In the genomic region with DNA sequence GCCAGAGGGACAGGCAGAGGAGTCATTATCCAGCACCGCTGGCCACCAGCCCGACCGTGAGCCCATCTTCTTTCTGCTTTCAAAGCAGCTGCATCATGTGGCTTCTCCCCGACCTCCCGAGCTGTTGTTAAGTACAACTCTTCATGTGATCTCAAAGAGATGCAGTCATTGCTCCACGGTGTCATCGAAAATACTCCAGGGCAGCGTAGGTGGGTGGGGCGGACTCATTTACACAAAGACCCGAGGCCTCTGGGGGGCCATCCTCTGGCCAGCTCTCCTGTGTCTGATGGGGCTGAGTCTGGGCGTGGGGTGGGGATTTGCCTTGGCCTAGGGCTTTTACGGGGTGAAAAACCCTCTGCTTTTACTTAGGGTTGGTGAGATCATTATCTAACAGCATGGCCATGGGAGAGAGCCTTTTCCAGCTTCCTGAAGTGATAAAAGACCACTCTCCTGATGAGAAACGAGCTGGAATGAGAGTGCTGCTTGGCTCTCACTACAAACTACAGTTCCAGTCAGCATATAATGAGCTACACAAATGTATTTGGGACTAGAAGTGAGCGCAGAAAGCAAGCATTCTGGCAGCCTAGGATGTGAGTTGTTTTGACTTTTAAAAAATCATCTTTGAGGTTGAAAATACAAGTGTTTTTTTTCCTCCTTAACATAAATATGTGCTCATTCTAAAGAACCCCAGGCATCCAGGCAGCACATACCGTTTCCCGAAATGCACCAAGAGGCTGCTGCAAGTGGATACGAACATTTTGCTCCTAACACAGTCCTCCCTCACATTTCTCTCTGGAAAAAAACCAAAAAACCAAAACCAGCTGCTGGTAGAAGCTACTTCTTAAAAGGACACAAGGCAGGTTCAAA, we compare ENCODE assay signal across 2 cellular contexts.
TF ChIP-seq lines count a peak whose summit lies in the region.

No MANE protein-coding gene starts in this region.

TF ChIP-seq in SK-N-SH, 30 proteins besides CTCF, POLR2A, EP300 and RAD21 (continued from another document):
- TF ChIP-seq, protein P1, sequence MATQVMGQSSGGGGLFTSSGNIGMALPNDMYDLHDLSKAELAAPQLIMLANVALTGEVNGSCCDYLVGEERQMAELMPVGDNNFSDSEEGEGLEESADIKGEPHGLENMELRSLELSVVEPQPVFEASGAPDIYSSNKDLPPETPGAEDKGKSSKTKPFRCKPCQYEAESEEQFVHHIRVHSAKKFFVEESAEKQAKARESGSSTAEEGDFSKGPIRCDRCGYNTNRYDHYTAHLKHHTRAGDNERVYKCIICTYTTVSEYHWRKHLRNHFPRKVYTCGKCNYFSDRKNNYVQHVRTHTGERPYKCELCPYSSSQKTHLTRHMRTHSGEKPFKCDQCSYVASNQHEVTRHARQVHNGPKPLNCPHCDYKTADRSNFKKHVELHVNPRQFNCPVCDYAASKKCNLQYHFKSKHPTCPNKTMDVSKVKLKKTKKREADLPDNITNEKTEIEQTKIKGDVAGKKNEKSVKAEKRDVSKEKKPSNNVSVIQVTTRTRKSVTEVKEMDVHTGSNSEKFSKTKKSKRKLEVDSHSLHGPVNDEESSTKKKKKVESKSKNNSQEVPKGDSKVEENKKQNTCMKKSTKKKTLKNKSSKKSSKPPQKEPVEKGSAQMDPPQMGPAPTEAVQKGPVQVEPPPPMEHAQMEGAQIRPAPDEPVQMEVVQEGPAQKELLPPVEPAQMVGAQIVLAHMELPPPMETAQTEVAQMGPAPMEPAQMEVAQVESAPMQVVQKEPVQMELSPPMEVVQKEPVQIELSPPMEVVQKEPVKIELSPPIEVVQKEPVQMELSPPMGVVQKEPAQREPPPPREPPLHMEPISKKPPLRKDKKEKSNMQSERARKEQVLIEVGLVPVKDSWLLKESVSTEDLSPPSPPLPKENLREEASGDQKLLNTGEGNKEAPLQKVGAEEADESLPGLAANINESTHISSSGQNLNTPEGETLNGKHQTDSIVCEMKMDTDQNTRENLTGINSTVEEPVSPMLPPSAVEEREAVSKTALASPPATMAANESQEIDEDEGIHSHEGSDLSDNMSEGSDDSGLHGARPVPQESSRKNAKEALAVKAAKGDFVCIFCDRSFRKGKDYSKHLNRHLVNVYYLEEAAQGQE (IDR thresholded peaks at IDR 0.05; ENCODE audit: low read depth, low read length): no peak
- TF ChIP-seq RCOR1 (IDR thresholded peaks at IDR 0.05; ENCODE audit: low read length): peak; percentile 59; the same call in 1 of the 2 replicates
- no peak for TF ChIP-seq EZH2phosphoT487 (IDR thresholded peaks at IDR 0.05; ENCODE audit: borderline replicate concordance, low read depth)
- peak; percentile 67; the same call in 1 of the 2 replicates for TF ChIP-seq MXI1 (IDR thresholded peaks at IDR 0.05; ENCODE audit: low read depth, low read length)
- no peak for TF ChIP-seq NRF1 (IDR thresholded peaks at IDR 0.05; ENCODE audit: low read depth, low read length)
- no peak for TF ChIP-seq GABPA (IDR thresholded peaks at IDR 0.05; ENCODE audit: low read depth)
- TF ChIP-seq, protein P2, sequence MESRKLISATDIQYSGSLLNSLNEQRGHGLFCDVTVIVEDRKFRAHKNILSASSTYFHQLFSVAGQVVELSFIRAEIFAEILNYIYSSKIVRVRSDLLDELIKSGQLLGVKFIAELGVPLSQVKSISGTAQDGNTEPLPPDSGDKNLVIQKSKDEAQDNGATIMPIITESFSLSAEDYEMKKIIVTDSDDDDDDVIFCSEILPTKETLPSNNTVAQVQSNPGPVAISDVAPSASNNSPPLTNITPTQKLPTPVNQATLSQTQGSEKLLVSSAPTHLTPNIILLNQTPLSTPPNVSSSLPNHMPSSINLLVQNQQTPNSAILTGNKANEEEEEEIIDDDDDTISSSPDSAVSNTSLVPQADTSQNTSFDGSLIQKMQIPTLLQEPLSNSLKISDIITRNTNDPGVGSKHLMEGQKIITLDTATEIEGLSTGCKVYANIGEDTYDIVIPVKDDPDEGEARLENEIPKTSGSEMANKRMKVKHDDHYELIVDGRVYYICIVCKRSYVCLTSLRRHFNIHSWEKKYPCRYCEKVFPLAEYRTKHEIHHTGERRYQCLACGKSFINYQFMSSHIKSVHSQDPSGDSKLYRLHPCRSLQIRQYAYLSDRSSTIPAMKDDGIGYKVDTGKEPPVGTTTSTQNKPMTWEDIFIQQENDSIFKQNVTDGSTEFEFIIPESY (IDR thresholded peaks at IDR 0.05; ENCODE audit: borderline replicate concordance, low read depth): no peak
- no peak for TF ChIP-seq ELF1 (IDR thresholded peaks at IDR 0.05)
- no peak for TF ChIP-seq TCF12 (IDR thresholded peaks at IDR 0.05)
- TF ChIP-seq TEAD4 (IDR thresholded peaks at IDR 0.05; ENCODE audit: borderline replicate concordance, insufficient read depth): no peak
- TF ChIP-seq, protein P3, sequence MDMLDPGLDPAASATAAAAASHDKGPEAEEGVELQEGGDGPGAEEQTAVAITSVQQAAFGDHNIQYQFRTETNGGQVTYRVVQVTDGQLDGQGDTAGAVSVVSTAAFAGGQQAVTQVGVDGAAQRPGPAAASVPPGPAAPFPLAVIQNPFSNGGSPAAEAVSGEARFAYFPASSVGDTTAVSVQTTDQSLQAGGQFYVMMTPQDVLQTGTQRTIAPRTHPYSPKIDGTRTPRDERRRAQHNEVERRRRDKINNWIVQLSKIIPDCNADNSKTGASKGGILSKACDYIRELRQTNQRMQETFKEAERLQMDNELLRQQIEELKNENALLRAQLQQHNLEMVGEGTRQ (IDR thresholded peaks at IDR 0.05; ENCODE audit: borderline replicate concordance, low read depth, low read length): no peak
- peak; percentile 89 for TF ChIP-seq GATA2 (CRISPR knock-in tag; IDR thresholded peaks at IDR 0.05)
- TF ChIP-seq MEF2A (IDR thresholded peaks at IDR 0.05; ENCODE audit: borderline replicate concordance, low read depth): no peak
TF ChIP-seq in SK-N-SH: peak in this region for 3.

TF ChIP-seq in SK-N-SH treated with all-trans-retinoic acid at 6 μM for 48 hours, 23 proteins besides CTCF, POLR2A, EP300 and RAD21 (continued from another document):
- TF ChIP-seq GLIS3 (CRISPR knock-in tag; IDR thresholded peaks at IDR 0.05): no peak
- TF ChIP-seq, protein P4, sequence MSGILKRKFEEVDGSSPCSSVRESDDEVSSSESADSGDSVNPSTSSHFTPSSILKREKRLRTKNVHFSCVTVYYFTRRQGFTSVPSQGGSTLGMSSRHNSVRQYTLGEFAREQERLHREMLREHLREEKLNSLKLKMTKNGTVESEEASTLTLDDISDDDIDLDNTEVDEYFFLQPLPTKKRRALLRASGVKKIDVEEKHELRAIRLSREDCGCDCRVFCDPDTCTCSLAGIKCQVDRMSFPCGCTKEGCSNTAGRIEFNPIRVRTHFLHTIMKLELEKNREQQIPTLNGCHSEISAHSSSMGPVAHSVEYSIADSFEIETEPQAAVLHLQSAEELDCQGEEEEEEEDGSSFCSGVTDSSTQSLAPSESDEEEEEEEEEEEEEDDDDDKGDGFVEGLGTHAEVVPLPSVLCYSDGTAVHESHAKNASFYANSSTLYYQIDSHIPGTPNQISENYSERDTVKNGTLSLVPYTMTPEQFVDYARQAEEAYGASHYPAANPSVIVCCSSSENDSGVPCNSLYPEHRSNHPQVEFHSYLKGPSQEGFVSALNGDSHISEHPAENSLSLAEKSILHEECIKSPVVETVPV (CRISPR knock-in tag; IDR thresholded peaks at IDR 0.05): no peak
- TF ChIP-seq CSDC2 (CRISPR knock-in tag; IDR thresholded peaks at IDR 0.05): no peak
- TF ChIP-seq SNAI2 (CRISPR knock-in tag; IDR thresholded peaks at IDR 0.05): no peak
- TF ChIP-seq, protein P5, sequence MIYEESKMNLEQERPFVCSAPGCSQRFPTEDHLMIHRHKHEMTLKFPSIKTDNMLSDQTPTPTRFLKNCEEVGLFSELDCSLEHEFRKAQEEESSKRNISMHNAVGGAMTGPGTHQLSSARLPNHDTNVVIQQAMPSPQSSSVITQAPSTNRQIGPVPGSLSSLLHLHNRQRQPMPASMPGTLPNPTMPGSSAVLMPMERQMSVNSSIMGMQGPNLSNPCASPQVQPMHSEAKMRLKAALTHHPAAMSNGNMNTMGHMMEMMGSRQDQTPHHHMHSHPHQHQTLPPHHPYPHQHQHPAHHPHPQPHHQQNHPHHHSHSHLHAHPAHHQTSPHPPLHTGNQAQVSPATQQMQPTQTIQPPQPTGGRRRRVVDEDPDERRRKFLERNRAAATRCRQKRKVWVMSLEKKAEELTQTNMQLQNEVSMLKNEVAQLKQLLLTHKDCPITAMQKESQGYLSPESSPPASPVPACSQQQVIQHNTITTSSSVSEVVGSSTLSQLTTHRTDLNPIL (CRISPR knock-in tag; IDR thresholded peaks at IDR 0.05; ENCODE audit: low read depth): no peak
- no peak for TF ChIP-seq ZC3H10 (CRISPR knock-in tag; IDR thresholded peaks at IDR 0.05)
- TF ChIP-seq BACH2 (CRISPR knock-in tag; IDR thresholded peaks at IDR 0.05; ENCODE audit: borderline replicate concordance): no peak
- TF ChIP-seq PPARA (CRISPR knock-in tag; IDR thresholded peaks at IDR 0.05; ENCODE audit: borderline replicate concordance): no peak
- no peak for TF ChIP-seq ISL1 (CRISPR knock-in tag; IDR thresholded peaks at IDR 0.05)
- no peak for TF ChIP-seq ZNF565 (CRISPR knock-in tag; conservative IDR thresholded peaks at IDR 0.05; ENCODE audit: low read depth)
- TF ChIP-seq RARB (CRISPR knock-in tag; IDR thresholded peaks at IDR 0.05): no peak
TF ChIP-seq in SK-N-SH treated with all-trans-retinoic acid at 6 μM for 48 hours: peak in this region for 0.
